ENCODE assay signal across 11 cellular contexts in the genomic region with DNA sequence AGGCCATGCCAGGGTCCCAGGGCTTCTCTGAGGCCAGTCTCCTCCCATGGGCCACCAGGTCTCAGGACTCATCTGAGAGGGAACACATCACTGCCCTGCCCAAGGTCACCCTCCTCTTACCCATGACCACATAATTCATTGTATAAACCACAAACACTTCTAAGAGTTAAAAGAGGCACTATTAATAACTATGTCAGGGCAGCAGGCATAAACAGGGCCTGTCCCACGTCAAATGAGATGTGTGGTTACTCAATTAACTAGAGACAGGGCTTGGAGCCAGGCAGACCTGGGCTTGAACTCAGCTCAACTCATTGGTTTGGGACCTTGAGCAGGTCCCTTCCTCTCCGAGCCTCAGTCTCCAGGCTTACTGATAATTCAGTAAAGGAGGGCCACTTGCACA. TPM values are rescaled to one million over a fixed set of nuclear protein-coding genes. Genes with fewer than 3 reads are reported as not detected.
DNase-seq lines count a peak whose midpoint lies in the region; ATAC-seq and TF ChIP-seq lines count a peak whose summit lies in the region.
"Had no signal": no experiment of that assay in that cellular context is flagged by ENCODE, and none has a peak within 500 bp of the region (broad histone marks: within the 10 kb centered on the region; RNA-seq: fewer than 3 reads in every experiment).

No MANE protein-coding gene starts in this region.

- peak overlapping the region; percentile 20 to 97 (median 57) for H3K9ac ChIP-seq in skeletal muscle tissue (ENCODE audit: low read depth in 1 of 3, low read length in 3 of 3)

- ATAC-seq in activated B cell treated with CpG ODN at 0.5 μM for 24 hours (ENCODE audit: low read depth) (no peak), heart right ventricle (peak; percentile 5 to 61 (median 44)), GM21390 (IDR thresholded peaks at IDR 0.05; ENCODE audit: unreplicated experiment) (no peak), HG02885 (IDR thresholded peaks at IDR 0.05; ENCODE audit: poor library complexity, unreplicated experiment) (no peak)

- 12 to 15% methylated on average over 2 of the region's 2 CpGs for WGBS in heart right ventricle, 2 donors

- CTCF ChIA-PET in activated B cell treated with CpG ODN at 0.5 μM for 24 hours (lab: Charles Lee) = interaction anchor here (0.6 kb wide), 1 partner anchor 224 kb away, joined by 4 read pairs; no protein-coding TSS in a partner anchor

- peak overlapping the region in 7 of 10 donors; percentile 14 to 88 (median 72) for H3K4me3 ChIP-seq in heart right ventricle
- peak overlapping the region in 2 of 3 donors; percentile 29 to 54 for H3K4me3 ChIP-seq in skeletal muscle tissue (ENCODE audit: low read length in 3 of 3)
- H3K4me3 ChIP-seq: HAP-1 had no signal

- H3K9me3 ChIP-seq in heart right ventricle (no peaks in the 10 kb centered on the region), skeletal muscle tissue (ENCODE audit: control insufficient read depth in 3 of 3, low read length in 3 of 3) (no peaks in the 10 kb centered on the region)
- H3K9me3 ChIP-seq: HAP-1 had no signal

- TF ChIP-seq CTCF in activated B cell treated with CpG ODN at 0.5 μM for 24 hours (IDR thresholded peaks at IDR 0.05) (no peak), heart right ventricle (IDR thresholded peaks at IDR 0.05) (no peak), GM20000 (IDR thresholded peaks at IDR 0.05; ENCODE audit: extremely low read depth, missing control alignments) (no peak)

- H3K27ac Mint-ChIP-seq in activated B cell treated with CpG ODN at 0.5 μM for 24 hours = peak overlapping the region; percentile 94

- H3K36me3 Mint-ChIP-seq in activated B cell treated with CpG ODN at 0.5 μM for 24 hours (ENCODE audit: low read depth) = peaks cover 50% of the 10 kb centered on the region

- intact Hi-C loops in activated B cell treated with CpG ODN at 0.5 μM for 24 hours (cut with micrococcal nuclease) = no loop called here
- intact Hi-C loops in heart right ventricle (cut with DNase I) = no loop called here

- no peaks in the 10 kb centered on the region for H3K9me3 Mint-ChIP-seq in activated B cell treated with CpG ODN at 0.5 μM for 24 hours

- peaks cover 75% of the 10 kb centered on the region for H3K4me1 Mint-ChIP-seq in activated B cell treated with CpG ODN at 0.5 μM for 24 hours

- DNase-seq in NOMO-1 treated with DMSO at 0.1 percent for 48 hours (lab: John Stamatoyannopoulos, UW; ENCODE audit: unreplicated experiment) (peak; percentile 44), NOMO-1 treated with dmso at 0.1 percent for 144 hours (lab: John Stamatoyannopoulos, UW; ENCODE audit: unreplicated experiment) (no peak), activated B cell treated with CpG ODN at 0.5 μM for 24 hours (no peak), heart right ventricle (peak; percentile 61 to 65), GM20000 (ENCODE audit: low spot score) (no peak)
- DNase-seq: 8988T; stimulated activated CD4-positive, alpha-beta T cell treated with anti-CD3 and anti-CD28 coated beads, Interleukin-4, amount 100 ng/mL, for 4 hours had no signal

- H3K27me3 ChIP-seq in heart right ventricle = no peaks in the 10 kb centered on the region
- H3K27me3 ChIP-seq in skeletal muscle tissue (ENCODE audit: control insufficient read depth in 3 of 3, insufficient read depth in 3 of 3, low read length in 3 of 3) = no peaks in the 10 kb centered on the region

- no peaks in the 10 kb centered on the region for H3K27me3 Mint-ChIP-seq in activated B cell treated with CpG ODN at 0.5 μM for 24 hours

- H3K27ac ChIP-seq in heart right ventricle = peak overlapping the region; percentile 57 to 99 (median 93)
- H3K27ac ChIP-seq in skeletal muscle tissue (ENCODE audit: low read depth, low read length) = peak overlapping the region; percentile 64

- H3K4me3 Mint-ChIP-seq in activated B cell treated with CpG ODN at 0.5 μM for 24 hours = peak overlapping the region; percentile 97

- H3K36me3 ChIP-seq in heart right ventricle (peaks cover 0 to 57% (median 0%) of the 10 kb centered on the region in 9 donors), skeletal muscle tissue (ENCODE audit: control insufficient read depth in 3 of 3, insufficient read depth in 3 of 3, low read length in 3 of 3) (peaks cover 0 to 9% (median 4%) of the 10 kb centered on the region in 3 donors)

- peaks cover 22 to 91% (median 76%) of the 10 kb centered on the region in 9 donors for H3K4me1 ChIP-seq in heart right ventricle
- H3K4me1 ChIP-seq in skeletal muscle tissue (ENCODE audit: control insufficient read depth in 3 of 3, insufficient read depth in 3 of 3, low read length in 3 of 3) = peaks cover 64 to 78% (median 66%) of the 10 kb centered on the region in 3 donors

- POLR2A ChIA-PET in activated B cell treated with CpG ODN at 0.5 μM for 24 hours (lab: Charles Lee) = no interaction called here

RNA-seq across cellular contexts. Expression of gene ARAP1, which starts 33.1 kb away (rescaled TPM):
- total RNA-seq in activated B cell treated with CpG ODN at 0.5 μM for 24 hours (113 and 139 TPM in 2 replicates), heart right ventricle (10 to 100 TPM; 30.4 to 68.3 (median 40.8) TPM), skeletal muscle tissue (98.6 TPM)
- polyA plus RNA-seq in heart right ventricle = 10 to 100 TPM; 35.8 to 58.7 TPM

RNA-seq across cellular contexts. Expression of gene PDE2A, which starts 44.9 kb away (rescaled TPM):
- total RNA-seq in activated B cell treated with CpG ODN at 0.5 μM for 24 hours = 0.32 and 1.4 TPM in 2 replicates
- total RNA-seq in heart right ventricle = 10 to 100 TPM; 10.4 to 44.4 (median 30.2) TPM
- 10 to 100 TPM; 28.4 to 47.6 TPM for polyA plus RNA-seq in heart right ventricle
- total RNA-seq in skeletal muscle tissue = 12.0 TPM

Comparison
In these comparisons a context has a peak if more than half of its experiments do, and no peak if none do; other contexts are left out.
1. DNase-seq: peak in NOMO-1 treated with DMSO at 0.1 percent for 48 hours (single experiment) and heart right ventricle (2 of 2); none in NOMO-1 treated with dmso at 0.1 percent for 144 hours (single experiment), activated B cell treated with CpG ODN at 0.5 μM for 24 hours (single experiment) and GM20000 (single experiment).
2. ATAC-seq: peak in heart right ventricle (8 of 8); none in activated B cell treated with CpG ODN at 0.5 μM for 24 hours (single experiment), GM21390 (single experiment) and HG02885 (single experiment).